Comparison of ENCODE assay signal across 22 cellular contexts in the genomic region with DNA sequence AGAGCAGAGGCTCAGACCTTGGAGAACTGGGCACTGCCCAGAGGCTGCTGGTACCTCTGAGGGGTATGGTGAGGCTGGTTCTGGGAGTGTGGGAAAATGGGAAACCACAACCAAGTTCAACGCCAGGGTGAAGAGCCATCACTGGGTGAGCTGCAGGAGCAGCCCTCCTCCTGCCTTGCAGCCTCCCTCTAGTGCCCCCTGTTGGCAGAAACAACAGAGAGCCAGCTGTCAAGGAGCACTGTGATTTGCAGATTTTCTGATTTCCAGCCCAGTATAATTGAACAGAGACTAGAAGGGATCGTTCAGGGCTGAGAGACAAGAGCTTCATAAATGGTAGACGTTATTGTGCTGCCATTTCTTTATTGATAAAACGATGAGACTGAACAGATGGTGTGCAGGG. TPM values are rescaled to one million over a fixed set of nuclear protein-coding genes. Genes with fewer than 3 reads are reported as not detected.
DNase-seq lines count a peak whose midpoint lies in the region; ATAC-seq, FAIRE-seq and TF ChIP-seq lines count a peak whose summit lies in the region.
"Had no signal": no experiment of that assay in that cellular context is flagged by ENCODE, and none has a peak within 500 bp of the region (broad histone marks: within the 10 kb centered on the region; RNA-seq: fewer than 3 reads in every experiment).

No MANE protein-coding gene starts in this region.

- H3K9ac ChIP-seq in MM.1S (ENCODE audit: low read length): no peak overlapping the region
- H3K9ac ChIP-seq in K562 (ENCODE audit: insufficient read depth in 1 of 2, low read depth in 2 of 2, low read length in 2 of 2): no peak overlapping the region

- POLR2A ChIA-PET in K562 (lab: Yijun Ruan, JAX): interaction anchor here (0.6 kb wide), 1 partner anchor 83 kb away, joined by 4 read pairs; no protein-coding TSS in a partner anchor

- no peaks in the 10 kb centered on the region for H3K79me2 ChIP-seq in MM.1S (ENCODE audit: low read length)
- H3K79me2 ChIP-seq in K562 (ENCODE audit: control insufficient read depth, insufficient read depth, low read length): no peaks in the 10 kb centered on the region

- H3K9me2 ChIP-seq in MM.1S (replicated peaks; ENCODE audit: insufficient read depth, low read length): no peaks in the 10 kb centered on the region

- H3K4me2 ChIP-seq in MM.1S (ENCODE audit: low read depth, low read length) (no peak overlapping the region), K562 (ENCODE audit: insufficient read depth, low read length) (no peak overlapping the region)

- H2AFZ ChIP-seq in MM.1S (ENCODE audit: low read length): no peak overlapping the region
- H2AFZ ChIP-seq in K562 (ENCODE audit: low read depth, low read length): no peak overlapping the region

- DNase-seq in stimulated activated CD4-positive, alpha-beta T cell treated with anti-CD3 and anti-CD28 coated beads, Interleukin-15, amount 100 ng/mL, for 24 hours: peak; percentile 8
- no peak for DNase-seq in stimulated activated CD4-positive, alpha-beta T cell treated with anti-CD3 and anti-CD28 coated beads, Interleukin-4, amount 100 ng/mL, for 1 hour
- DNase-seq in MM.1S (no peak), K562 (ENCODE audit: extremely low read depth in 1 of 4, low spot score in 3 of 4) (peak in 3 of 4 experiments; percentile 11 to 27 (median 12)), Right ventricle myocardium superior (no peak), anterior cingulate cortex (lab: John Stamatoyannopoulos, UW) (no peak)
- DNase-seq: central memory CD4-positive, alpha-beta T cell; effector memory CD8-positive, alpha-beta T cell; left ventricle myocardium superior; NK-92 treated with Interleukin-12 subunit alpha and Interleukin-12 subunit beta, amount 100 ng/mL, for 24 hours; ovary; small intestine; stimulated activated naive CD4-positive, alpha-beta T cell; upper lobe of left lung had no signal

- TF ChIP-seq EP300 in K562 (IDR thresholded peaks at IDR 0.05; ENCODE audit: low read length): no peak

- H3K4me3 ChIP-seq in MM.1S (ENCODE audit: low read length) (no peak overlapping the region), K562 (no peak overlapping the region)
- H3K4me3 ChIP-seq: ovary, SJCRH30, upper lobe of left lung had no signal

- no peak for FAIRE-seq in K562 (lab: Jason Lieb, UNC)
- FAIRE-seq: GM18507, HTR-8/SVneo, small intestine had no signal

- in situ Hi-C loops in K562 (cut with MboI): no loop called here

- intact Hi-C loops in K562 (cut with micrococcal nuclease) (no loop called here), Right ventricle myocardium superior (cut with DNase I) (no loop called here)

- no peaks in the 10 kb centered on the region for H4K20me1 ChIP-seq in MM.1S (ENCODE audit: insufficient read depth, low read length)
- H4K20me1 ChIP-seq in K562 (replicated peaks; ENCODE audit: control insufficient read depth, insufficient read depth, low read length): no peaks in the 10 kb centered on the region

- BruUV-seq in K562 (replicated peaks; lab: Mats Ljungman, UMichigan): no TSS peak

- no peak for TF ChIP-seq POLR2A in K562 (conservative IDR thresholded peaks at IDR 0.05)

- CTCF ChIA-PET in K562 (lab: Yijun Ruan, JAX; ENCODE audit: low intra/inter-chr PET ratio): no interaction called here

- H3K9me3 ChIP-seq in MM.1S (replicated peaks; ENCODE audit: insufficient read depth, low read length): no peaks in the 10 kb centered on the region
- H3K9me3 ChIP-seq in K562 (replicated peaks; ENCODE audit: control insufficient read depth, insufficient read depth, low read depth, low read length): no peaks in the 10 kb centered on the region
- H3K9me3 ChIP-seq: ovary, SJCRH30 had no signal

- no peaks in the 10 kb centered on the region for H3F3A ChIP-seq in MM.1S (ENCODE audit: insufficient read depth, low read length)

- TF ChIP-seq CTCF in MM.1S (IDR thresholded peaks at IDR 0.05; ENCODE audit: low read length) (peak; percentile 30), K562 (IDR thresholded peaks at IDR 0.05 in 2 of 3, conservative IDR thresholded peaks at IDR 0.05 in 1 of 3; ENCODE audit: insufficient read depth in 2 of 3, low read depth in 1 of 3, low read length in 3 of 3) (peak; percentile 35 to 53 (median 49); a peak in 5 of 6 replicates)

- no peaks in the 10 kb centered on the region for H3K9me1 ChIP-seq in K562 (ENCODE audit: control insufficient read depth, insufficient read depth, low read length)

- H3K4me1 ChIP-seq in MM.1S (ENCODE audit: low read length) (no peaks in the 10 kb centered on the region), K562 (replicated peaks in 1 of 2; ENCODE audit: control insufficient read depth in 2 of 2, insufficient read depth in 2 of 2, low read length in 2 of 2) (no peaks in the 10 kb centered on the region)
- H3K4me1 ChIP-seq: SJCRH30 had no signal

- 0% methylated on average over 4 of the region's 4 CpGs for WGBS in K562 (ENCODE audit: insufficient coverage, low coverage, missing lambda C conversion rate)

- H3K27ac ChIP-seq in MM.1S (ENCODE audit: low read length): no peak overlapping the region
- H3K27ac ChIP-seq in K562 (ENCODE audit: extremely low read depth, low read depth, low read length): no peak overlapping the region
- H3K27ac ChIP-seq: ovary, SJCRH30, upper lobe of left lung had no signal

- H3K27me3 ChIP-seq in MM.1S (replicated peaks; ENCODE audit: insufficient read depth, low read length) (no peaks in the 10 kb centered on the region), K562 (ENCODE audit: control insufficient read depth in 2 of 2, insufficient read depth in 2 of 2, low read length in 2 of 2) (no peaks in the 10 kb centered on the region)
- H3K27me3 ChIP-seq: ovary, SJCRH30, upper lobe of left lung had no signal

- H3K36me3 ChIP-seq in MM.1S (replicated peaks; ENCODE audit: insufficient read depth, low read length): no peaks in the 10 kb centered on the region
- no peaks in the 10 kb centered on the region for H3K36me3 ChIP-seq in K562 (ENCODE audit: control insufficient read depth, insufficient read depth, low read length)
- H3K36me3 ChIP-seq: ovary, SJCRH30, upper lobe of left lung had no signal

- TF ChIP-seq RAD21 in K562 (CRISPR knock-in tag; conservative IDR thresholded peaks at IDR 0.05 in 1 of 2, IDR thresholded peaks at IDR 0.05 in 1 of 2): no peak

- ATAC-seq in K562 (peak; percentile 70; the same call in 2 of the 3 replicates), HG02759 (IDR thresholded peaks at IDR 0.05; ENCODE audit: unreplicated experiment) (no peak), GM19467 (IDR thresholded peaks at IDR 0.05; ENCODE audit: unreplicated experiment) (no peak), Right ventricle myocardium superior (ENCODE audit: poor library complexity) (no peak)
- ATAC-seq: activated T-helper 17 cell treated with anti-CD3 and anti-CD28 coated beads, Interleukin-2, amount 50 U/mL, for 72 hours; effector memory CD8-positive, alpha-beta T cell; left ventricle myocardium superior had no signal

TF ChIP-seq in K562, 482 proteins besides CTCF, POLR2A, EP300 and RAD21 (continues in another document):
- TF ChIP-seq ZNF324 (CRISPR knock-in tag; IDR thresholded peaks at IDR 0.05) (no peak), DNMT1 (IDR thresholded peaks at IDR 0.05) (no peak), POLR2AphosphoS5 (IDR thresholded peaks at IDR 0.05; ENCODE audit: control insufficient read depth, insufficient read depth, low read depth, low read length) (no peak)

RNA-seq across cellular contexts. Expression of a gene that starts 50.5 kb away (rescaled TPM):
- total RNA-seq in K562 (2011; cell fraction: chromatin; rRNA removed; ENCODE audit: low replicate concordance): not detected in 2 replicates
- total RNA-seq in K562 (2011; cell fraction: nucleolus; rRNA removed): not detected in 2 replicates
- not detected in 2 replicates for total RNA-seq in K562 (2011; cell fraction: nucleoplasm; rRNA removed)
- not detected in 2 replicates for total RNA-seq in K562 (2014; rRNA removed)
- total RNA-seq in K562 (2014; rRNA removed; fragmentation: Illumina TruSeq; extraction: Trizol): not detected in 2 replicates
- not detected in 2 replicates for total RNA-seq in K562 (2015; rRNA removed; fragmentation: Illumina TruSeq; extraction: Trizol)
- total RNA-seq in K562 (2021): not detected in 2 replicates
- 0.11 TPM in 1 of 2 replicates, not detected in the other for polyA plus RNA-seq in K562 (2011; rRNA removed)
- polyA plus RNA-seq in K562 (2011; cell fraction: cytosol; rRNA removed): 0.04 TPM in 1 of 2 replicates, not detected in the other
- 0.07 TPM in 1 of 2 replicates, not detected in the other for polyA plus RNA-seq in K562 (2011; cell fraction: nucleus; rRNA removed)
- polyA plus RNA-seq in K562 (2012): not detected in 2 replicates
- polyA plus RNA-seq in K562 (2014; fragmentation: Illumina TruSeq; extraction: Trizol): not detected in 2 replicates
- not detected for polyA plus RNA-seq in K562 (2014; fragmentation: Nextera tagmentation; extraction: Ambion mirVana)
- polyA plus RNA-seq in K562 (2014; rRNA removed): not detected in 2 replicates
- 0.21 TPM in 1 of 2 replicates, not detected in the other for polyA minus RNA-seq in K562 (2011; rRNA and poly(A)+ RNA removed)
- not detected in 2 replicates for polyA minus RNA-seq in K562 (2011; cell fraction: cytosol; rRNA and poly(A)+ RNA removed)
- polyA minus RNA-seq in K562 (2011; cell fraction: nucleus; rRNA and poly(A)+ RNA removed): 0.11 TPM in 1 of 2 replicates, not detected in the other
- 26.9 TPM for total RNA-seq in Right ventricle myocardium superior
- total RNA-seq: activated T-helper 17 cell treated with anti-CD3 and anti-CD28 coated beads, Interleukin-2, amount 50 U/mL, for 72 hours; G401; SJCRH30 had no signal
- polyA plus RNA-seq: AG04450 had no signal

Comparison
In these comparisons a context has a peak if more than half of its experiments do, and no peak if none do; other contexts are left out.
1. DNase-seq: peak in stimulated activated CD4-positive, alpha-beta T cell treated with anti-CD3 and anti-CD28 coated beads, Interleukin-15, amount 100 ng/mL, for 24 hours (single experiment) and K562 (3 of 4); none in stimulated activated CD4-positive, alpha-beta T cell treated with anti-CD3 and anti-CD28 coated beads, Interleukin-4, amount 100 ng/mL, for 1 hour (single experiment), MM.1S (single experiment), Right ventricle myocardium superior (single experiment) and anterior cingulate cortex (0 of 58).
2. RNA of a gene that starts 50.5 kb away (total RNA-seq): 26.9 TPM in Right ventricle myocardium superior (single experiment); not detected in K562; every median in the first group is over 10 times any median in the second.